Comparison of ENCODE assay signal across 18 cellular contexts in genomic region chr5:72788851-72789505, GRCh38. TPM values are rescaled to one million over a fixed set of nuclear protein-coding genes. Genes with fewer than 3 reads are reported as not detected.
DNase-seq lines count a peak whose midpoint lies in the region; ATAC-seq and TF ChIP-seq lines count a peak whose summit lies in the region.
"Had no signal": no experiment of that assay in that cellular context is flagged by ENCODE, and none has a peak within 500 bp of the region (broad histone marks: within the 10 kb centered on the region; RNA-seq: fewer than 3 reads in every experiment).

No MANE protein-coding gene starts in this region.

- dilution Hi-C loops in mammary epithelial cell (cut with HindIII; ENCODE audit: low sequenced_read_pairs), result no loop called here

- no peaks in the 10 kb centered on the region for H3K79me2 ChIP-seq in mammary epithelial cell (ENCODE audit: insufficient read depth, low read length)

- 64% methylated on average over 3 of the region's 3 CpGs for WGBS in mammary epithelial cell (ENCODE audit: low coverage, missing lambda C conversion rate)

- in situ Hi-C loops in mammary epithelial cell (cut with MboI; ENCODE audit: low sequenced_read_pairs in 2 of 2), result no loop called here

- no peak for ATAC-seq in GM19351 (IDR thresholded peaks at IDR 0.05; ENCODE audit: unreplicated experiment)
- ATAC-seq in HG03521 (IDR thresholded peaks at IDR 0.05; ENCODE audit: unreplicated experiment), result no peak
- ATAC-seq: stimulated activated naive CD8-positive, alpha-beta T cell treated with anti-CD3 and anti-CD28 coated beads, Interleukin-15, Interleukin-2, amounts not matched to agents 100 U/mL and 50 U/mL, for 24 hours had no signal

- H3K27me3 ChIP-seq in mammary epithelial cell (ENCODE audit: insufficient read depth, low read length), result no peaks in the 10 kb centered on the region
- H3K27me3 ChIP-seq: esophagus muscularis mucosa, spleen had no signal

- DNase-seq in AG08395 (ENCODE audit: low spot score) (peak; percentile 51), HFFc6 (peak; percentile 35), mammary epithelial cell (peak; percentile 78), glomerular visceral epithelial cell (ENCODE audit: extremely low spot score) (peak; percentile 20)
- DNase-seq in activated CD4-positive, alpha-beta memory T cell treated with anti-CD3 and anti-CD28 coated beads for 36 hours, result no peak
- DNase-seq in stimulated activated naive CD4-positive, alpha-beta T cell treated with Interleukin-2 at 50 U/mL for 16 hours (lab: John Stamatoyannopoulos, UW), result no peak
- DNase-seq: activated CD4-positive, CD25-positive, alpha-beta regulatory T cell; activated gamma-delta T cell treated with Interleukin-2 at 50 U/mL for 16 hours; AML-193; dermis blood vessel endothelial cell; NCI-H82; RPMI8226; spleen; stimulated activated naive CD8-positive, alpha-beta T cell treated with anti-CD3 and anti-CD28 coated beads, Interleukin-15, Interleukin-2, amounts not matched to agents 100 U/mL and 50 U/mL, for 24 hours had no signal

- no peaks in the 10 kb centered on the region for H3K36me3 ChIP-seq in mammary epithelial cell (ENCODE audit: insufficient read depth, low read length)
- H3K36me3 ChIP-seq: esophagus muscularis mucosa, spleen had no signal

- H4K20me1 ChIP-seq in mammary epithelial cell (ENCODE audit: insufficient read depth, low read length), result no peaks in the 10 kb centered on the region

- no peak for TF ChIP-seq CTCF in HFFc6 (IDR thresholded peaks at IDR 0.05)
- no peak for TF ChIP-seq CTCF in mammary epithelial cell (conservative IDR thresholded peaks at IDR 0.05 in 1 of 2, IDR thresholded peaks at IDR 0.05 in 1 of 2; ENCODE audit: extremely low read depth in 1 of 2, insufficient read depth in 1 of 2, low read depth in 1 of 2, low read length in 2 of 2)

- H3K9me3 Mint-ChIP-seq in HFFc6, result no peaks in the 10 kb centered on the region
- no peaks in the 10 kb centered on the region for H3K9me3 Mint-ChIP-seq in activated CD4-positive, alpha-beta memory T cell treated with anti-CD3 and anti-CD28 coated beads for 36 hours
- H3K9me3 Mint-ChIP-seq: T-helper 1 cell treated with Interleukin-12 subunit alpha and Interleukin-12 subunit beta and Interleukin-4 antibody, amounts not matched to agents 30 μg/mL and 1 μg/mL, for 36 hours had no signal

- CTCF ChIA-PET in mammary epithelial cell (lab: Charles Lee; ENCODE audit: low non-redundant PET), result no interaction called here
- CTCF ChIA-PET in activated CD4-positive, alpha-beta memory T cell treated with anti-CD3 and anti-CD28 coated beads for 36 hours (lab: Charles Lee), result no interaction called here

- peak overlapping the region; percentile 55 for H3K27ac ChIP-seq in mammary epithelial cell (ENCODE audit: insufficient read depth, low read depth, low read length)
- H3K27ac ChIP-seq: esophagus muscularis mucosa, spleen had no signal

- peaks cover 20% of the 10 kb centered on the region for H3K4me1 ChIP-seq in mammary epithelial cell (ENCODE audit: insufficient read depth, low read length)
- H3K4me1 ChIP-seq: spleen had no signal

- peaks cover 31% of the 10 kb centered on the region for H3K4me1 Mint-ChIP-seq in HFFc6 (ENCODE audit: low read depth)
- H3K4me1 Mint-ChIP-seq in activated CD4-positive, alpha-beta memory T cell treated with anti-CD3 and anti-CD28 coated beads for 36 hours (ENCODE audit: low read depth), result no peaks in the 10 kb centered on the region

- no peak overlapping the region for H3K9ac ChIP-seq in mammary epithelial cell (ENCODE audit: insufficient read depth, low read length)

- H3K36me3 Mint-ChIP-seq in HFFc6 (ENCODE audit: low read depth), result no peaks in the 10 kb centered on the region
- no peaks in the 10 kb centered on the region for H3K36me3 Mint-ChIP-seq in activated CD4-positive, alpha-beta memory T cell treated with anti-CD3 and anti-CD28 coated beads for 36 hours

- no peak overlapping the region for H3K4me3 Mint-ChIP-seq in HFFc6
- H3K4me3 Mint-ChIP-seq in activated CD4-positive, alpha-beta memory T cell treated with anti-CD3 and anti-CD28 coated beads for 36 hours, result no peak overlapping the region
- H3K4me3 Mint-ChIP-seq: T-helper 1 cell treated with Interleukin-12 subunit alpha and Interleukin-12 subunit beta and Interleukin-4 antibody, amounts not matched to agents 30 μg/mL and 1 μg/mL, for 36 hours had no signal

- no peak overlapping the region for H2AFZ ChIP-seq in mammary epithelial cell (ENCODE audit: low read depth, low read length)

- H3K27me3 Mint-ChIP-seq in HFFc6 (ENCODE audit: insufficient read depth), result peaks cover 8% of the 10 kb centered on the region
- H3K27me3 Mint-ChIP-seq in activated CD4-positive, alpha-beta memory T cell treated with anti-CD3 and anti-CD28 coated beads for 36 hours, result peaks cover 7% of the 10 kb centered on the region

- no TSS peak for BruUV-seq in mammary epithelial cell (replicated peaks; lab: Mats Ljungman, UMichigan)

- H3K4me2 ChIP-seq in mammary epithelial cell (ENCODE audit: insufficient read depth, low read depth, low read length), result peak overlapping the region; percentile 4

- H3K27ac Mint-ChIP-seq in HFFc6, result peak overlapping the region; percentile 0; the same call in 1 of the 2 replicates
- no peak overlapping the region for H3K27ac Mint-ChIP-seq in activated CD4-positive, alpha-beta memory T cell treated with anti-CD3 and anti-CD28 coated beads for 36 hours
- H3K27ac Mint-ChIP-seq: T-helper 1 cell treated with Interleukin-12 subunit alpha and Interleukin-12 subunit beta and Interleukin-4 antibody, amounts not matched to agents 30 μg/mL and 1 μg/mL, for 36 hours had no signal

- no peak overlapping the region for H3K4me3 ChIP-seq in mammary epithelial cell (replicated peaks in 1 of 3; ENCODE audit: insufficient read depth in 1 of 3, low read depth in 2 of 3, low read length in 3 of 3)
- H3K4me3 ChIP-seq: esophagus muscularis mucosa, spleen had no signal

- no peaks in the 10 kb centered on the region for H3K9me3 ChIP-seq in mammary epithelial cell (replicated peaks; ENCODE audit: insufficient read depth, low read length)
- H3K9me3 ChIP-seq: esophagus muscularis mucosa, spleen had no signal

- intact Hi-C loops in mammary epithelial cell (cut with micrococcal nuclease), result no loop called here
- intact Hi-C loops in activated CD4-positive, alpha-beta memory T cell treated with anti-CD3 and anti-CD28 coated beads for 36 hours (cut with micrococcal nuclease), result no loop called here

- POLR2A ChIA-PET in activated CD4-positive, alpha-beta memory T cell treated with anti-CD3 and anti-CD28 coated beads for 36 hours (lab: Charles Lee), result interaction anchor here (0.5 kb wide), 1 partner anchor 1752 kb away, joined by 4 read pairs; no protein-coding TSS in a partner anchor

RNA-seq across cellular contexts. Expression of gene TNPO1, which starts 27.5 kb away (rescaled TPM):
- 100 to 1,000 TPM; 149 to 194 (median 182) TPM for total RNA-seq in HFFc6 (2021; fragmentation: NEBNext Ultra II Directional; extraction: Animal tissue kit (Norgen Biotek cat#: 25700))
- total RNA-seq in mammary epithelial cell, result 100 to 1,000 TPM; 126 to 179 TPM
- polyA plus RNA-seq in mammary epithelial cell, result 52.1 TPM
- polyA minus RNA-seq in mammary epithelial cell, result 181 TPM
- 10 to 100 TPM; 92.0 to 95.4 TPM for total RNA-seq in activated CD4-positive, alpha-beta memory T cell treated with anti-CD3 and anti-CD28 coated beads for 36 hours

Comparison
In these comparisons a context has a peak if more than half of its experiments do, and no peak if none do; other contexts are left out.
1. DNase-seq: peak in AG08395 (single experiment), HFFc6 (single experiment), mammary epithelial cell (single experiment) and glomerular visceral epithelial cell (single experiment); none in activated CD4-positive, alpha-beta memory T cell treated with anti-CD3 and anti-CD28 coated beads for 36 hours (single experiment) and stimulated activated naive CD4-positive, alpha-beta T cell treated with Interleukin-2 at 50 U/mL for 16 hours (single experiment).